In the genomic region with DNA sequence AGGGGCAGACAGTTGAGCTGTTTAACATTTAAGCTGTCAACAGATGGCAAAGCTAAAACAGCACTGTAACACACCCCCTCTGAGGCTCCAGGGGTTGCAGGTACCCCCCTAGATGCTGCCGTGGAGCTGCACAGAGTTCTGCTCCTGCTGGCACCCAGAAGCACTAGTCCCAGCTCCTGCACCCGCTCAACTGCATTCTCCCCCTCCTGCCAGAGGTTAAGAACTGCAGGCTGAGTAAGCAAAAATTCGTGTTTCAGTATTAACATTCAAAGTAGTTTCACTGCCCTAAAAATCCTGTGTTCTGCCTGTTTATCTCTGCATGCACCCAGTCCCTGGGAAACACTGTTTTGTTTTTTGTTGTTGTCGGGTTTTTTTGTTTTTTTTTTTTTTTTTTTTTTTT, we compare ENCODE assay signal across 8 cellular contexts.
DNase-seq lines count a peak whose midpoint lies in the region; ATAC-seq, FAIRE-seq and TF ChIP-seq lines count a peak whose summit lies in the region.
"Had no signal": no experiment of that assay in that cellular context is flagged by ENCODE, and none has a peak within 500 bp of the region (broad histone marks: within the 10 kb centered on the region; RNA-seq: fewer than 3 reads in every experiment).

No MANE protein-coding gene starts in this region.

- no peak overlapping the region for H3K4me3 Mint-ChIP-seq in activated T-helper 1 cell treated with anti-CD3 and anti-CD28 coated beads, Interleukin-12 subunit alpha, Interleukin-12 subunit beta, Interleukin-2, Interleukin-4 antibody, amounts not matched to agents 30 ng/mL and 10 ng/mL and 1 ng/mL, durations not matched to agents 14 hours and 24 hours and 36 hours

- intact Hi-C loops in right lobe of liver (cut with DNase I), result no loop called here
- intact Hi-C loops in activated T-helper 1 cell treated with anti-CD3 and anti-CD28 coated beads, Interleukin-12 subunit alpha, Interleukin-12 subunit beta, Interleukin-2, Interleukin-4 antibody, amounts not matched to agents 30 ng/mL and 10 ng/mL and 1 ng/mL, durations not matched to agents 14 hours and 24 hours and 36 hours (cut with micrococcal nuclease), result no loop called here

- no peaks in the 10 kb centered on the region for H3K27me3 Mint-ChIP-seq in activated T-helper 1 cell treated with anti-CD3 and anti-CD28 coated beads, Interleukin-12 subunit alpha, Interleukin-12 subunit beta, Interleukin-2, Interleukin-4 antibody, amounts not matched to agents 30 ng/mL and 10 ng/mL and 1 ng/mL, durations not matched to agents 14 hours and 24 hours and 36 hours (ENCODE audit: insufficient read depth)

- TF ChIP-seq POLR2A in GM12891 (IDR thresholded peaks at IDR 0.05; ENCODE audit: low read depth, low read length) (no peak), right lobe of liver (IDR thresholded peaks at IDR 0.05) (no peak)

- H3K27me3 ChIP-seq in right lobe of liver, result no peaks in the 10 kb centered on the region
- H3K27me3 ChIP-seq: upper lobe of left lung had no signal

- H3K4me1 ChIP-seq in right lobe of liver, result no peaks in the 10 kb centered on the region
- H3K4me1 ChIP-seq: upper lobe of left lung had no signal

- DNase-seq in GM12891 (ENCODE audit: insufficient read length, low spot score) (peak; percentile 5), SKM-1 treated with dmso at 0.1 percent for 144 hours (lab: John Stamatoyannopoulos, UW; ENCODE audit: unreplicated experiment) (peak; percentile 26), right lobe of liver (peak; percentile 38 to 59 (median 53)), retina (no peak)
- no peak for DNase-seq in activated T-helper 1 cell treated with anti-CD3 and anti-CD28 coated beads, Interleukin-12 subunit alpha, Interleukin-12 subunit beta, Interleukin-2, Interleukin-4 antibody, amounts not matched to agents 30 ng/mL and 10 ng/mL and 1 ng/mL, durations not matched to agents 14 hours and 24 hours and 36 hours (ENCODE audit: low spot score)

- no peak overlapping the region for H3K4me3 ChIP-seq in right lobe of liver
- H3K4me3 ChIP-seq: upper lobe of left lung had no signal

- H3K27ac ChIP-seq in right lobe of liver, result no peak overlapping the region
- H3K27ac ChIP-seq: upper lobe of left lung had no signal

- no peaks in the 10 kb centered on the region for H3K36me3 Mint-ChIP-seq in activated T-helper 1 cell treated with anti-CD3 and anti-CD28 coated beads, Interleukin-12 subunit alpha, Interleukin-12 subunit beta, Interleukin-2, Interleukin-4 antibody, amounts not matched to agents 30 ng/mL and 10 ng/mL and 1 ng/mL, durations not matched to agents 14 hours and 24 hours and 36 hours (ENCODE audit: low read depth)

- peak; percentile 88 for ATAC-seq in GM21381 (IDR thresholded peaks at IDR 0.05; ENCODE audit: unreplicated experiment)
- peak; percentile 93 for ATAC-seq in HG03460 (IDR thresholded peaks at IDR 0.05; ENCODE audit: unreplicated experiment)
- ATAC-seq in right lobe of liver, result peak; percentile 92 to 94 (median 92)

- no peaks in the 10 kb centered on the region for H3K4me1 Mint-ChIP-seq in activated T-helper 1 cell treated with anti-CD3 and anti-CD28 coated beads, Interleukin-12 subunit alpha, Interleukin-12 subunit beta, Interleukin-2, Interleukin-4 antibody, amounts not matched to agents 30 ng/mL and 10 ng/mL and 1 ng/mL, durations not matched to agents 14 hours and 24 hours and 36 hours (ENCODE audit: low read depth)

- H3K36me3 ChIP-seq in right lobe of liver, result no peaks in the 10 kb centered on the region
- H3K36me3 ChIP-seq: upper lobe of left lung had no signal

- peak; percentile 31 for FAIRE-seq in GM12891 (lab: Jason Lieb, UNC)

- peak; percentile 39 to 56 (median 52) for TF ChIP-seq CTCF in right lobe of liver (IDR thresholded peaks at IDR 0.05)

- peaks cover 10% of the 10 kb centered on the region for H3K9me3 Mint-ChIP-seq in activated T-helper 1 cell treated with anti-CD3 and anti-CD28 coated beads, Interleukin-12 subunit alpha, Interleukin-12 subunit beta, Interleukin-2, Interleukin-4 antibody, amounts not matched to agents 30 ng/mL and 10 ng/mL and 1 ng/mL, durations not matched to agents 14 hours and 24 hours and 36 hours

- H3K9me3 ChIP-seq in right lobe of liver, result no peaks in the 10 kb centered on the region
- H3K9me3 ChIP-seq: upper lobe of left lung had no signal

- H3K27ac Mint-ChIP-seq in activated T-helper 1 cell treated with anti-CD3 and anti-CD28 coated beads, Interleukin-12 subunit alpha, Interleukin-12 subunit beta, Interleukin-2, Interleukin-4 antibody, amounts not matched to agents 30 ng/mL and 10 ng/mL and 1 ng/mL, durations not matched to agents 14 hours and 24 hours and 36 hours, result no peak overlapping the region

- WGBS in right lobe of liver (ENCODE audit: insufficient coverage, low coverage, low lambda C conversion rate, missing lambda C conversion rate), result 9% methylated on average over 4 of the region's 4 CpGs

TF ChIP-seq in GM12891, 5 proteins besides CTCF, POLR2A, EP300 and RAD21:
- TF ChIP-seq PAX5 (IDR thresholded peaks at IDR 0.05; ENCODE audit: insufficient read depth, low read length, severe bottlenecking) (no peak), SPI1 (IDR thresholded peaks at IDR 0.05; ENCODE audit: low read depth, low read length) (no peak), POU2F2 (IDR thresholded peaks at IDR 0.05; ENCODE audit: low read depth, low read length) (no peak)

Comparison
In these comparisons a context has a peak if more than half of its experiments do, and no peak if none do; other contexts are left out.
1. DNase-seq: peak in GM12891 (single experiment), SKM-1 treated with dmso at 0.1 percent for 144 hours (single experiment) and right lobe of liver (3 of 3); none in activated T-helper 1 cell treated with anti-CD3 and anti-CD28 coated beads, Interleukin-12 subunit alpha, Interleukin-12 subunit beta, Interleukin-2, Interleukin-4 antibody, amounts not matched to agents 30 ng/mL and 10 ng/mL and 1 ng/mL, durations not matched to agents 14 hours and 24 hours and 36 hours (single experiment) and retina (single experiment).
2. Peak in every context shown above with its lines, with median percentiles within 50 percentile points of each other: ATAC-seq.